In genomic region chr2:11709293-11709692, GRCh38 we compare ENCODE assay signal across 1 cellular context.
TF ChIP-seq lines count a peak whose summit lies in the region.

No MANE protein-coding gene starts in this region.

TF ChIP-seq in SK-N-SH, 30 proteins besides CTCF, POLR2A, EP300 and RAD21 (continued from another document):
- peak; percentile 74; the same call in 1 of the 2 replicates for TF ChIP-seq REST (IDR thresholded peaks at IDR 0.05; ENCODE audit: low read depth, low read length)
